Comparison of ENCODE assay signal across 28 cellular contexts in genomic region chr1:203427451-203427850, GRCh38. TPM values are rescaled to one million over a fixed set of nuclear protein-coding genes. Genes with fewer than 3 reads are reported as not detected.
"Had no signal": no experiment of that assay in that cellular context is flagged by ENCODE, and none has a peak within 500 bp of the region (broad histone marks: within the 10 kb centered on the region; RNA-seq: fewer than 3 reads in every experiment).

No MANE protein-coding gene starts in this region.

- H3K9me3 Mint-ChIP-seq: activated naive CD4-positive, alpha-beta T cell treated with anti-CD3 and anti-CD28 coated beads, Interleukin-2, amount 50 U/mL, for 24 hours; activated T-cell treated with anti-CD3 and anti-CD28 coated beads, Interleukin-2, amount 50 U/mL, for 24 hours; activated T-helper 1 cell treated with anti-CD3 and anti-CD28 coated beads, Interleukin-12 subunit alpha, Interleukin-12 subunit beta, Interleukin-2, Interleukin-4 antibody, amounts not matched to agents 30 ng/mL and 10 ng/mL and 1 ng/mL, durations not matched to agents 14 hours and 24 hours and 36 hours had no signal

- H3K9me3 ChIP-seq: SJCRH30, SK-N-SH had no signal

- H3K4me1 ChIP-seq: SJCRH30 had no signal

- H3K4me2 ChIP-seq: SK-N-SH had no signal

- H3K4me3 Mint-ChIP-seq: activated CD8-positive, alpha-beta memory T cell treated with anti-CD3 and anti-CD28 coated beads, Interleukin-2, amount 10 ng/mL, durations not matched to agents 7 days and 5 days; activated naive CD4-positive, alpha-beta T cell treated with anti-CD3 and anti-CD28 coated beads, Interleukin-2, amount 50 U/mL, for 24 hours; activated T-cell treated with anti-CD3 and anti-CD28 coated beads, Interleukin-2, amount 50 U/mL, for 24 hours; activated T-helper 1 cell treated with anti-CD3 and anti-CD28 coated beads, Interleukin-12 subunit alpha, Interleukin-12 subunit beta, Interleukin-2, Interleukin-4 antibody, amounts not matched to agents 30 ng/mL and 10 ng/mL and 1 ng/mL, durations not matched to agents 14 hours and 24 hours and 36 hours had no signal

- H3K27ac Mint-ChIP-seq: activated CD8-positive, alpha-beta memory T cell treated with anti-CD3 and anti-CD28 coated beads, Interleukin-2, amount 10 ng/mL, durations not matched to agents 7 days and 5 days; activated naive CD4-positive, alpha-beta T cell treated with anti-CD3 and anti-CD28 coated beads, Interleukin-2, amount 50 U/mL, for 24 hours; activated T-cell treated with anti-CD3 and anti-CD28 coated beads, Interleukin-2, amount 50 U/mL, for 24 hours; activated T-helper 1 cell treated with anti-CD3 and anti-CD28 coated beads, Interleukin-12 subunit alpha, Interleukin-12 subunit beta, Interleukin-2, Interleukin-4 antibody, amounts not matched to agents 30 ng/mL and 10 ng/mL and 1 ng/mL, durations not matched to agents 14 hours and 24 hours and 36 hours had no signal

- H3K27ac ChIP-seq: RWPE1, SJCRH30 had no signal

- H3K36me3 Mint-ChIP-seq: activated CD8-positive, alpha-beta memory T cell treated with anti-CD3 and anti-CD28 coated beads, Interleukin-2, amount 10 ng/mL, durations not matched to agents 7 days and 5 days; activated naive CD4-positive, alpha-beta T cell treated with anti-CD3 and anti-CD28 coated beads, Interleukin-2, amount 50 U/mL, for 24 hours had no signal

- H3K36me3 ChIP-seq: SJCRH30 had no signal

- ATAC-seq: activated CD4-positive, CD25-positive, alpha-beta regulatory T cell treated with anti-CD3 and anti-CD28 coated beads, Interleukin-2, amount 50 U/mL, for 24 hours; activated CD8-positive, alpha-beta memory T cell treated with anti-CD3 and anti-CD28 coated beads, Interleukin-2, amount 10 ng/mL, durations not matched to agents 7 days and 5 days; K562; Panc1 had no signal

- H3K9ac ChIP-seq: SK-N-SH had no signal

- H3K4me3 ChIP-seq: K562, SJCRH30 had no signal

- H3K4me1 Mint-ChIP-seq: activated CD8-positive, alpha-beta memory T cell treated with anti-CD3 and anti-CD28 coated beads, Interleukin-2, amount 10 ng/mL, durations not matched to agents 7 days and 5 days; activated naive CD4-positive, alpha-beta T cell treated with anti-CD3 and anti-CD28 coated beads, Interleukin-2, amount 50 U/mL, for 24 hours had no signal

- DNase-seq: activated CD4-positive, alpha-beta T cell treated with anti-CD3 and anti-CD28 coated beads for 4 hours; activated CD4-positive, alpha-beta T cell treated with anti-CD3 and anti-CD28 coated beads, Interleukin-2, amount 50 U/mL, for 4 hours; activated CD8-positive, alpha-beta memory T cell treated with anti-CD3 and anti-CD28 coated beads, Interleukin-2, amount 10 ng/mL, durations not matched to agents 7 days and 5 days; activated effector memory CD4-positive, alpha-beta T cell treated with Interleukin-2 at 50 U/mL for 16 hours; activated naive CD4-positive, alpha-beta T cell; activated T-cell treated with anti-CD3 and anti-CD28 coated beads, Interleukin-2, amount 50 U/mL, for 24 hours; aorta; central memory CD4-positive, alpha-beta T cell; Karpas-422; MM.1S; NCI-H187 treated with DMSO at 0.1 percent for 48 hours; NCI-H2081 treated with DMSO at 0.1 percent for 48 hours; NCI-H446; NCI-H526 treated with DMSO at 0.1 percent for 48 hours; NCI-H82; OCI-M1; Right ventricle myocardium superior; SJCRH30; SK-N-SH; T-helper 1 cell had no signal

RNA-seq across cellular contexts. Expression of gene PRELP, which starts 48.2 kb away (rescaled TPM):
- total RNA-seq: activated CD8-positive, alpha-beta memory T cell treated with anti-CD3 and anti-CD28 coated beads, Interleukin-2, amount 10 ng/mL, durations not matched to agents 7 days and 5 days; activated T-helper 1 cell treated with anti-CD3 and anti-CD28 coated beads, Interleukin-12 subunit alpha, Interleukin-12 subunit beta, Interleukin-2, Interleukin-4 antibody, amounts not matched to agents 30 ng/mL and 10 ng/mL and 1 ng/mL, durations not matched to agents 14 hours and 24 hours and 36 hours; bronchial epithelial cell; SJCRH30; T-helper 2 cell treated with Interferon-gamma antibody and Interleukin-4, amounts not matched to agents 100 ng/mL and 5 ng/mL, for 36 hours had no signal
- polyA plus RNA-seq: K562 had no signal
